18 cellular contexts compared by ENCODE assay signal in genomic region chr11:69192282-69192681, GRCh38. TPM values are rescaled to one million over a fixed set of nuclear protein-coding genes. Genes with fewer than 3 reads are reported as not detected.
DNase-seq lines count a peak whose midpoint lies in the region; ATAC-seq and TF ChIP-seq lines count a peak whose summit lies in the region.
"Had no signal": no experiment of that assay in that cellular context is flagged by ENCODE, and none has a peak within 500 bp of the region (broad histone marks: within the 10 kb centered on the region; RNA-seq: fewer than 3 reads in every experiment).

No MANE protein-coding gene starts in this region.

- H3K27me3 ChIP-seq in BE2C (no peaks in the 10 kb centered on the region), neuronal stem cell (ENCODE audit: control insufficient read depth in 3 of 3, insufficient read depth in 3 of 3, low read depth in 1 of 3, low read length in 3 of 3) (peaks cover 0 to 4% (median 0%) of the 10 kb centered on the region in 3 experiments)

- no peaks in the 10 kb centered on the region for H3K36me3 Mint-ChIP-seq in brain

- H2BK5ac ChIP-seq in neuronal stem cell (ENCODE audit: low read length), result no peak overlapping the region

- H3K4me3 Mint-ChIP-seq in brain, result no peak overlapping the region
- H3K4me3 Mint-ChIP-seq: CD8-positive, alpha-beta memory T cell; HFFc6 had no signal

- H3K9me3 ChIP-seq in BE2C, result no peaks in the 10 kb centered on the region; the same call in 1 of the 2 replicates
- H3K9me3 ChIP-seq in neuronal stem cell (replicated peaks in 1 of 2; ENCODE audit: control insufficient read depth in 2 of 2, insufficient read depth in 1 of 2, low read depth in 1 of 2, low read length in 2 of 2), result peaks cover 0 to 1% of the 10 kb centered on the region in 2 donors

- no peak overlapping the region for H2BK120ac ChIP-seq in neuronal stem cell (ENCODE audit: low read depth, low read length)

- peaks cover 16% of the 10 kb centered on the region for H3K27me3 Mint-ChIP-seq in brain

- H4K91ac ChIP-seq in neuronal stem cell (ENCODE audit: low read depth, low read length, poor library complexity), result no peak overlapping the region

- H3K4me3 ChIP-seq in BE2C (ENCODE audit: low read depth, low read length), result no peak overlapping the region
- no peak overlapping the region for H3K4me3 ChIP-seq in neuronal stem cell (ENCODE audit: low read length in 2 of 2)
- H3K4me3 ChIP-seq: SK-N-MC had no signal

- ATAC-seq in HG02759 (IDR thresholded peaks at IDR 0.05; ENCODE audit: unreplicated experiment), result no peak
- ATAC-seq: Right ventricle myocardium inferior had no signal

- no peak overlapping the region for H2BK15ac ChIP-seq in neuronal stem cell (ENCODE audit: low read length)

- no peak overlapping the region for H3K4ac ChIP-seq in neuronal stem cell (ENCODE audit: low read length)

- H3K4me1 ChIP-seq in BE2C (peaks cover 38% of the 10 kb centered on the region), neuronal stem cell (ENCODE audit: control insufficient read depth in 2 of 2, insufficient read depth in 1 of 2, low read depth in 1 of 2, low read length in 2 of 2) (peaks cover 0 to 2% of the 10 kb centered on the region in 2 donors)

- no peak overlapping the region for H2BK12ac ChIP-seq in neuronal stem cell (ENCODE audit: low read length)

- peak overlapping the region; percentile 84 for H3K18ac ChIP-seq in neuronal stem cell (ENCODE audit: low read length)

- DNase-seq in BE2C (peak; percentile 49), SK-N-DZ (ENCODE audit: low spot score) (peak; percentile 96), neuronal stem cell (ENCODE audit: low spot score) (no peak), NCI-H345 treated with DMSO at 0.1 percent for 48 hours (lab: John Stamatoyannopoulos, UW; ENCODE audit: unreplicated experiment) (no peak)
- no peak for DNase-seq in activated CD4-positive, alpha-beta T cell treated with anti-CD3 and anti-CD28 coated beads for 4 hours
- DNase-seq: C1 segment of cervical spinal cord, DMS79 treated with DMSO at 0.1 percent for 48 hours, HFFc6, NCI-H1417, NCI-H187, NCI-H2107, NCI-H446 treated with DMSO at 0.1 percent for 48 hours, NCI-H69 had no signal

- no peak overlapping the region for H3K23ac ChIP-seq in neuronal stem cell (ENCODE audit: low read depth, low read length, poor library complexity)

- no peak overlapping the region for H3K14ac ChIP-seq in neuronal stem cell (ENCODE audit: low read length)

- no peaks in the 10 kb centered on the region for H3K36me3 ChIP-seq in BE2C
- no peaks in the 10 kb centered on the region for H3K36me3 ChIP-seq in neuronal stem cell (replicated peaks in 1 of 2; ENCODE audit: control insufficient read depth in 2 of 2, insufficient read depth in 2 of 2, low read length in 2 of 2)

- H3K4me1 Mint-ChIP-seq in brain, result peaks cover 20% of the 10 kb centered on the region

- no peak overlapping the region for H4K8ac ChIP-seq in neuronal stem cell (ENCODE audit: low read depth, low read length)

- no peak overlapping the region for H3K4me2 ChIP-seq in neuronal stem cell (ENCODE audit: insufficient read depth, low read length, poor library complexity, severe bottlenecking)

- H2AFZ ChIP-seq in neuronal stem cell (ENCODE audit: low read length), result peak overlapping the region; percentile 22

- TF ChIP-seq CTCF in BE2C (IDR thresholded peaks at IDR 0.05; ENCODE audit: low read depth, low read length) (no peak), brain (conservative IDR thresholded peaks at IDR 0.05) (no peak)

- H3K9ac ChIP-seq in neuronal stem cell (ENCODE audit: low read depth, low read length, poor library complexity), result no peak overlapping the region

- H3K27ac Mint-ChIP-seq in brain, result peak overlapping the region in 3 of 5 experiments; percentile 81 to 84 (median 82)
- H3K27ac Mint-ChIP-seq: HFFc6 had no signal

- H3K9me3 Mint-ChIP-seq in brain, result peaks cover 11 to 21% (median 18%) of the 10 kb centered on the region in 5 experiments

- no peaks in the 10 kb centered on the region for H3K79me1 ChIP-seq in neuronal stem cell (ENCODE audit: low read depth, low read length)

- H2AK5ac ChIP-seq in neuronal stem cell (ENCODE audit: low read depth, low read length), result peak overlapping the region; percentile 37

- H3K27ac ChIP-seq in neuronal stem cell (replicated peaks; ENCODE audit: low read length), result no peak overlapping the region
- H3K27ac ChIP-seq: SK-N-MC had no signal

- WGBS in neuronal stem cell (ENCODE audit: extremely low coverage in 2 of 2, insufficient read length in 2 of 2, insufficient replicate concordance in 1 of 2), 2 donors, result no CpG with 5 or more reads among the region's 18 CpGs

RNA-seq across cellular contexts. Expression of gene SMIM38, which starts 36.5 kb away (rescaled TPM):
- 0.76 TPM for polyA plus RNA-seq in BE2C (2012; ENCODE audit: insufficient read depth, insufficient read length, low read depth)
- 1.4 and 1.5 TPM in 2 replicates for polyA plus RNA-seq in SK-N-DZ (2014; cell fraction: cytosol; rRNA removed)
- 2.9 and 3.0 TPM in 2 replicates for polyA plus RNA-seq in SK-N-DZ (2014; cell fraction: nucleus; rRNA removed)
- polyA plus RNA-seq in brain (ENCODE audit: insufficient read depth, low read depth, low replicate concordance), result not detected
- 0.26 TPM for polyA plus RNA-seq in neuronal stem cell (2013, experiment 1 of 2)
- 0.36 TPM for polyA plus RNA-seq in neuronal stem cell (2013, experiment 2 of 2)
- polyA plus RNA-seq: CD8-positive, alpha-beta memory T cell had no signal

Comparison
In these comparisons a context has a peak if more than half of its experiments do, and no peak if none do; other contexts are left out.
1. DNase-seq: peak in BE2C (single experiment) and SK-N-DZ (single experiment); none in neuronal stem cell (single experiment), NCI-H345 treated with DMSO at 0.1 percent for 48 hours (single experiment) and activated CD4-positive, alpha-beta T cell treated with anti-CD3 and anti-CD28 coated beads for 4 hours (0 of 2).